In the genomic region with DNA sequence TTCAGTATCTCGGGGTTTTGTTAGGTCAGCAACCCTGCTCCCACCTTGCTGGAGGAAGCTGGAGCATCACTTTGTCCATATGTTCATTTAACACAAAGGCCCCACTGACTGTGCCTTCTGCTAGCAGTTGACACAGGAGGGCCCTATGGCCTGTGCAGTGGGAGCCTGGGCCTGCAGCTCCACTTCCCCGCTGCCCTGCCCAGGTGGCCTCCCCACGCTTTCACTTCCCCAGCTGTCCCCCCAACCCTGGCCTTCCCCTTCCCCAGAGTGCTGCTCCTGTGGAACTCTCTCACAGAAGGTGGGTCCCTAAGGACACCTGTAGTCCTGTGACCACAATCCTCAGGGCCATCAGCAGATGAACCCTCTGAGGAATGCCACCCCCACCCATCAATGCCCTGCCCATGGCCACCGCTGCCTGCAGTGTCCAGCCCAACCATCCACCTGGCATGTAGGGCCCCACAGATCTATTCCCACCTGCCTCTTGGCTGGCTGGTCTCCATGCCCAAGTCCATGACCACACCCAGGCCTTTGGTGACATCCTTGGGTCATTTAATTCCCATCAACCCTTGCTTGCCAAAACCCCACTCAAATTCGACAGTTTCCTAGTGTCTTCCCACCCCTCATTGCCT, we compare ENCODE assay signal across 34 cellular contexts. TPM values are rescaled to one million over a fixed set of nuclear protein-coding genes. Genes with fewer than 3 reads are reported as not detected.
"Had no signal": no experiment of that assay in that cellular context is flagged by ENCODE, and none has a peak within 500 bp of the region (broad histone marks: within the 10 kb centered on the region; RNA-seq: fewer than 3 reads in every experiment).

No MANE protein-coding gene starts in this region.

- H3K4me3 Mint-ChIP-seq: dendritic cell treated with granulocyte-macrophage colony-stimulating factor and Interleukin-4, amounts not matched to agents 40 ng/mL and 50 ng/mL, for 4 days; endodermal cell; naive thymus-derived CD4-positive, alpha-beta T cell; nephron; neural progenitor cell; stimulated activated naive CD8-positive, alpha-beta T cell treated with anti-CD3 and anti-CD28 coated beads, Interleukin-15, amount 100 ng/mL, for 72 hours had no signal

- DNase-seq: effector CD8-positive, alpha-beta T cell; erythroblast; esophagus squamous epithelium; foreskin melanocyte; glutamatergic neuron; heart right ventricle; hippocampal formation; left cardiac atrium; left lung; mesenchymal stem cell; midbrain; right cardiac atrium; spleen; stimulated activated CD4-positive, alpha-beta T cell treated with anti-CD3 and anti-CD28 coated beads, Interleukin-4, amount 100 ng/mL, for 4 hours; stimulated activated naive CD4-positive, alpha-beta T cell; stimulated activated naive CD8-positive, alpha-beta T cell treated with anti-CD3 and anti-CD28 coated beads, Interleukin-15, amount 100 ng/mL, for 72 hours; transverse colon had no signal

- H3K4me1 Mint-ChIP-seq: endodermal cell; nephron; stimulated activated naive CD8-positive, alpha-beta T cell treated with anti-CD3 and anti-CD28 coated beads, Interleukin-15, amount 100 ng/mL, for 72 hours had no signal

- H3K4me1 ChIP-seq: esophagus squamous epithelium, left lung, neural progenitor cell, parathyroid adenoma, prostate gland, spleen, suprapubic skin, transverse colon, vagina had no signal

- H3K36me3 Mint-ChIP-seq: naive thymus-derived CD4-positive, alpha-beta T cell; neural progenitor cell had no signal

- H3K27ac ChIP-seq: esophagus squamous epithelium, heart right ventricle, left lung, neural progenitor cell, parathyroid adenoma, prostate gland, skin epidermis, spleen, suprapubic skin, transverse colon, vagina had no signal

- ATAC-seq: heart right ventricle; left cardiac atrium; left lung; naive thymus-derived CD4-positive, alpha-beta T cell; right cardiac atrium; stimulated activated naive CD8-positive, alpha-beta T cell treated with anti-CD3 and anti-CD28 coated beads, Interleukin-15, amount 100 ng/mL, for 72 hours had no signal

- H3K27ac Mint-ChIP-seq: dendritic cell treated with granulocyte-macrophage colony-stimulating factor and Interleukin-4, amounts not matched to agents 40 ng/mL and 50 ng/mL, for 4 days; endodermal cell; naive thymus-derived CD4-positive, alpha-beta T cell; nephron; neural progenitor cell; stimulated activated naive CD8-positive, alpha-beta T cell treated with anti-CD3 and anti-CD28 coated beads, Interleukin-15, amount 100 ng/mL, for 72 hours had no signal

- H3K4me3 ChIP-seq: esophagus squamous epithelium, heart right ventricle, left lung, neural progenitor cell, prostate gland, skin epidermis, spleen, suprapubic skin, transverse colon, vagina had no signal

- H3K9me3 ChIP-seq: esophagus squamous epithelium, left lung, prostate gland, suprapubic skin, transverse colon, vagina had no signal

- H3K9me3 Mint-ChIP-seq: dendritic cell treated with granulocyte-macrophage colony-stimulating factor and Interleukin-4, amounts not matched to agents 40 ng/mL and 50 ng/mL, for 4 days; endodermal cell; nephron; stimulated activated naive CD8-positive, alpha-beta T cell treated with anti-CD3 and anti-CD28 coated beads, Interleukin-15, amount 100 ng/mL, for 72 hours had no signal

- H3K36me3 ChIP-seq: esophagus squamous epithelium, heart right ventricle, left lung, neural progenitor cell, prostate gland, spleen, suprapubic skin, transverse colon, vagina had no signal

- H3K27me3 ChIP-seq: heart right ventricle, neural progenitor cell, vagina had no signal

RNA-seq across cellular contexts. Expression of gene TBC1D21, which starts 13.5 kb away (rescaled TPM):
- total RNA-seq: endodermal cell; endothelial cell of umbilical vein; esophagus squamous epithelium; heart right ventricle; kidney epithelial cell; left cardiac atrium; left lung; lower leg skin; lung microvascular endothelial cell; mucosa of gallbladder; naive thymus-derived CD4-positive, alpha-beta T cell; osteoblast; right cardiac atrium; spleen; suprapubic skin; transverse colon; ureter; vagina had no signal
